Comparison of ENCODE assay signal across 14 cellular contexts in the genomic region with DNA sequence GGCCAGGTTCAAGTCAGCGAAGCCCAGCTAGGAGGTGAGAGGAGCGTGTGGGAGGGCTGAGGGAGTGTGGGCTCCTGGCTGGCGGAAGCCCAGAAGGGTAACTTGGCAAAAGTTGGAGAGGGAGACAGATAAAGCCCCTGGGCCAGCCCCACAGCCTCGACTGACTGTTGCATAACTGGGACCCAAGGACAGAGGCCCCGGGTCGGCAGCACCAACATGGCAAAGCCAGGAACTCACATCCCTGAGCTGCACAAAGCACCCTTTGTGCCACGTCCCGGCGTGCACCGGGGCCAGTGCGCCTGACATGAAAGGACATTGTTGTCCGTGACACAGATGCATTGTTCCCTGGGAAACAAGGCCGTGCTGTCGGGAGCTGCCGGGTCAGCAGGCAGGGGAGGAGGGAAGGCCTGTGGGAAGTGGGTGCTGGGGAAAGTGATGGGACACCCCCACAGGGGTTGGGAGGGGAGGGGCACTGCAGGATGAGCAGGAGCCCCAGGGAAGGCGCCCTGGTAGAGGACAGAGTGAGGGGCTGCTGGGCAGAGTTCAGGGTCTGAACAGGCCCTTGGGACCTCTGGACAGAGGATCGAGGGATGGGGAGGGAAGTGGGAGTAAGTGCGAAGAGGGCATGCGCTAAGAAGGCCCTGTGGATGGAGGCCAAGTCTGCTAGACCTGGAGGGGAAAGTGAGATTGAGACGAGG. TPM values are rescaled to one million over a fixed set of nuclear protein-coding genes. Genes with fewer than 3 reads are reported as not detected.
DNase-seq lines count a peak whose midpoint lies in the region; ATAC-seq, FAIRE-seq and TF ChIP-seq lines count a peak whose summit lies in the region.
"Had no signal": no experiment of that assay in that cellular context is flagged by ENCODE, and none has a peak within 500 bp of the region (broad histone marks: within the 10 kb centered on the region; RNA-seq: fewer than 3 reads in every experiment).

No MANE protein-coding gene starts in this region.

- no peak for TF ChIP-seq POLR2A in K562 (conservative IDR thresholded peaks at IDR 0.05)
- TF ChIP-seq POLR2A in stomach (IDR thresholded peaks at IDR 0.05): no peak

- H3K4me1 ChIP-seq in K562 (replicated peaks in 1 of 2; ENCODE audit: control insufficient read depth in 2 of 2, insufficient read depth in 2 of 2, low read length in 2 of 2): peaks cover 18 to 55% of the 10 kb centered on the region in 2 experiments
- peaks cover 41 to 82% (median 63%) of the 10 kb centered on the region in 4 donors for H3K4me1 ChIP-seq in stomach
- H3K4me1 ChIP-seq in PC-3 (ENCODE audit: insufficient read depth, low read length): peaks cover 17% of the 10 kb centered on the region

- H3K9ac ChIP-seq in K562 (ENCODE audit: insufficient read depth in 1 of 2, low read depth in 2 of 2, low read length in 2 of 2): peak overlapping the region in 1 of 2 experiments; percentile 68; a peak in 2 of 4 replicates
- no peak overlapping the region for H3K9ac ChIP-seq in PC-3 (ENCODE audit: low read length)
- H3K9ac ChIP-seq: KMS-11 had no signal

- 76% methylated on average over 19 of the region's 20 CpGs for WGBS in K562 (ENCODE audit: insufficient coverage, low coverage, missing lambda C conversion rate)
- 40 to 62% (median 51%) methylated on average over 20 of the region's 20 CpGs for WGBS in stomach, 5 donors

- H3K27me3 ChIP-seq in K562 (ENCODE audit: control insufficient read depth in 2 of 2, insufficient read depth in 2 of 2, low read length in 2 of 2) (no peaks in the 10 kb centered on the region), stomach (no peaks in the 10 kb centered on the region), PC-3 (ENCODE audit: low read length) (no peaks in the 10 kb centered on the region)
- H3K27me3 ChIP-seq: upper lobe of left lung had no signal

- H3K9me3 ChIP-seq in K562 (replicated peaks; ENCODE audit: control insufficient read depth, insufficient read depth, low read depth, low read length) (no peaks in the 10 kb centered on the region), stomach (no peaks in the 10 kb centered on the region), PC-3 (ENCODE audit: low read length) (no peaks in the 10 kb centered on the region)
- H3K9me3 ChIP-seq: mucosa of descending colon, upper lobe of left lung had no signal

- peak overlapping the region; percentile 65 for H3K27ac Mint-ChIP-seq in T-helper 1 cell treated with Interleukin-12 subunit alpha and Interleukin-12 subunit beta and Interleukin-4 antibody, amounts not matched to agents 30 μg/mL and 1 μg/mL, for 36 hours

- no peak for FAIRE-seq in K562 (lab: Jason Lieb, UNC)

- CTCF ChIA-PET in K562 (lab: Yijun Ruan, JAX; ENCODE audit: low intra/inter-chr PET ratio): no interaction called here
- CTCF ChIA-PET in PC-3 (lab: Charles Lee): no interaction called here

- no peaks in the 10 kb centered on the region for H3K9me3 Mint-ChIP-seq in T-helper 1 cell treated with Interleukin-12 subunit alpha and Interleukin-12 subunit beta and Interleukin-4 antibody, amounts not matched to agents 30 μg/mL and 1 μg/mL, for 36 hours

- H3K36me3 ChIP-seq in K562 (ENCODE audit: control insufficient read depth, insufficient read depth, low read length) (no peaks in the 10 kb centered on the region; the same call in 2 of the 3 replicates), stomach (peaks cover 1 to 55% (median 40%) of the 10 kb centered on the region in 4 donors), PC-3 (ENCODE audit: low read depth, low read length) (no peaks in the 10 kb centered on the region)

- H3K4me3 ChIP-seq in K562: no peak overlapping the region
- H3K4me3 ChIP-seq in stomach: no peak overlapping the region
- H3K4me3 ChIP-seq in PC-3 (ENCODE audit: low read length): no peak overlapping the region
- H3K4me3 ChIP-seq: mucosa of descending colon, upper lobe of left lung had no signal

- DNase-seq in T-helper 1 cell (no peak), K562 (ENCODE audit: extremely low read depth in 1 of 4, low spot score in 3 of 4) (no peak), hypothalamus (lab: John Stamatoyannopoulos, UW) (peak; percentile 34 to 98 (median 90)), stomach (no peak), PC-3 (no peak), NCI-H2171 treated with DMSO at 0.1 percent for 48 hours (lab: John Stamatoyannopoulos, UW) (no peak), NCI-H2107 treated with DMSO at 0.1 percent for 48 hours (lab: John Stamatoyannopoulos, UW; ENCODE audit: unreplicated experiment) (no peak)
- DNase-seq: aorta, NCI-H510A had no signal

- H3K79me2 ChIP-seq in K562 (ENCODE audit: control insufficient read depth, insufficient read depth, low read length) (peaks cover 21% of the 10 kb centered on the region; the same call in 2 of the 3 replicates), PC-3 (ENCODE audit: low read length) (peaks cover 23% of the 10 kb centered on the region)

- H3K27me3 Mint-ChIP-seq in T-helper 1 cell treated with Interleukin-12 subunit alpha and Interleukin-12 subunit beta and Interleukin-4 antibody, amounts not matched to agents 30 μg/mL and 1 μg/mL, for 36 hours (ENCODE audit: low read depth): no peaks in the 10 kb centered on the region

- TF ChIP-seq EP300 in K562 (IDR thresholded peaks at IDR 0.05; ENCODE audit: low read length) (no peak), stomach (IDR thresholded peaks at IDR 0.05) (no peak)

- no peaks in the 10 kb centered on the region for H3K9me1 ChIP-seq in K562 (ENCODE audit: control insufficient read depth, insufficient read depth, low read length)

- no peak overlapping the region for H3K4me3 Mint-ChIP-seq in T-helper 1 cell treated with Interleukin-12 subunit alpha and Interleukin-12 subunit beta and Interleukin-4 antibody, amounts not matched to agents 30 μg/mL and 1 μg/mL, for 36 hours

- H3K4me1 Mint-ChIP-seq in T-helper 1 cell treated with Interleukin-12 subunit alpha and Interleukin-12 subunit beta and Interleukin-4 antibody, amounts not matched to agents 30 μg/mL and 1 μg/mL, for 36 hours (ENCODE audit: low read depth): peaks cover 32% of the 10 kb centered on the region

- H3K4me2 ChIP-seq in K562 (ENCODE audit: insufficient read depth, low read length): no peak overlapping the region
- H3K4me2 ChIP-seq in PC-3 (ENCODE audit: low read length): no peak overlapping the region
- H3K4me2 ChIP-seq: KMS-11 had no signal

- POLR2A ChIA-PET in K562 (lab: Yijun Ruan, JAX) (interaction anchor here (0.5 to 0.6 kb wide), 4 partner anchors 10 to 890 kb away, joined by 3 to 4 read pairs (median 4); no protein-coding TSS in a partner anchor), PC-3 (lab: Charles Lee; ENCODE audit: unreplicated experiment) (no interaction called here)

- H3K9me2 ChIP-seq in PC-3 (replicated peaks; ENCODE audit: low read length): no peaks in the 10 kb centered on the region

- H2AFZ ChIP-seq in K562 (ENCODE audit: low read depth, low read length): no peak overlapping the region
- H2AFZ ChIP-seq in PC-3 (ENCODE audit: low read length): no peak overlapping the region

- no peak for TF ChIP-seq RAD21 in K562 (CRISPR knock-in tag; conservative IDR thresholded peaks at IDR 0.05 in 1 of 2, IDR thresholded peaks at IDR 0.05 in 1 of 2)

- peaks cover 9% of the 10 kb centered on the region; the same call in 1 of the 2 replicates for H4K20me1 ChIP-seq in K562 (replicated peaks; ENCODE audit: control insufficient read depth, insufficient read depth, low read length)
- no peaks in the 10 kb centered on the region for H4K20me1 ChIP-seq in PC-3 (ENCODE audit: low read length)

- ATAC-seq in K562 (no peak), PC-3 (no peak)
- ATAC-seq: mucosa of descending colon had no signal

- no peak overlapping the region for H3K27ac ChIP-seq in K562 (ENCODE audit: extremely low read depth, low read depth, low read length)
- H3K27ac ChIP-seq in stomach: peak overlapping the region in 4 of 5 donors; percentile 41 to 57 (median 49)
- no peak overlapping the region for H3K27ac ChIP-seq in PC-3 (ENCODE audit: low read length)
- H3K27ac ChIP-seq: 22Rv1, KMS-11, upper lobe of left lung had no signal

- TF ChIP-seq CTCF in K562 (IDR thresholded peaks at IDR 0.05 in 2 of 3, conservative IDR thresholded peaks at IDR 0.05 in 1 of 3; ENCODE audit: insufficient read depth in 2 of 3, low read depth in 1 of 3, low read length in 3 of 3) (no peak), stomach (IDR thresholded peaks at IDR 0.05) (no peak), PC-3 (conservative IDR thresholded peaks at IDR 0.05; ENCODE audit: low read depth, low read length) (no peak)

- H3K36me3 Mint-ChIP-seq in T-helper 1 cell treated with Interleukin-12 subunit alpha and Interleukin-12 subunit beta and Interleukin-4 antibody, amounts not matched to agents 30 μg/mL and 1 μg/mL, for 36 hours (ENCODE audit: low read depth): peaks cover 23% of the 10 kb centered on the region

- in situ Hi-C loops in K562 (cut with MboI): no loop called here

- intact Hi-C loops in K562 (cut with micrococcal nuclease): no loop called here
- intact Hi-C loops in stomach (cut with DNase I; ENCODE audit: low total_unique reads): no loop called here
- intact Hi-C loops in PC-3 (cut with micrococcal nuclease): no loop called here

- no peaks in the 10 kb centered on the region for H3F3A ChIP-seq in PC-3 (ENCODE audit: low read length, unreplicated experiment)

- no TSS peak for BruUV-seq in K562 (replicated peaks; lab: Mats Ljungman, UMichigan)
- BruUV-seq in PC-3 (replicated peaks; lab: Mats Ljungman, UMichigan): no TSS peak

RNA-seq across cellular contexts. Expression of a gene that starts 13.0 kb away (rescaled TPM):
- total RNA-seq in K562 (2011; cell fraction: chromatin; rRNA removed; ENCODE audit: low replicate concordance): 99.6 and 215 TPM in 2 replicates
- total RNA-seq in K562 (2011; cell fraction: nucleolus; rRNA removed): 168 and 199 TPM in 2 replicates
- 195 and 215 TPM in 2 replicates for total RNA-seq in K562 (2011; cell fraction: nucleoplasm; rRNA removed)
- 56.6 and 88.7 TPM in 2 replicates for total RNA-seq in K562 (2014; rRNA removed)
- total RNA-seq in K562 (2014; rRNA removed; fragmentation: Illumina TruSeq; extraction: Trizol): 48.1 and 53.8 TPM in 2 replicates
- 71.1 and 73.4 TPM in 2 replicates for total RNA-seq in K562 (2015; rRNA removed; fragmentation: Illumina TruSeq; extraction: Trizol)
- 95.3 and 102 TPM in 2 replicates for total RNA-seq in K562 (2021)
- polyA plus RNA-seq in K562 (2011; rRNA removed): 93.8 and 101 TPM in 2 replicates
- 131 and 200 TPM in 2 replicates for polyA plus RNA-seq in K562 (2011; cell fraction: cytosol; rRNA removed)
- 142 and 205 TPM in 2 replicates for polyA plus RNA-seq in K562 (2011; cell fraction: nucleus; rRNA removed)
- polyA plus RNA-seq in K562 (2012): 83.9 and 86.2 TPM in 2 replicates
- 126 and 142 TPM in 2 replicates for polyA plus RNA-seq in K562 (2014; fragmentation: Illumina TruSeq; extraction: Trizol)
- polyA plus RNA-seq in K562 (2014; fragmentation: Nextera tagmentation; extraction: Ambion mirVana): 10 to 100 TPM; 43.5 to 69.3 TPM
- 104 and 107 TPM in 2 replicates for polyA plus RNA-seq in K562 (2014; rRNA removed)
- polyA minus RNA-seq in K562 (2011; rRNA and poly(A)+ RNA removed): 54.4 and 75.4 TPM in 2 replicates
- 56.3 and 59.9 TPM in 2 replicates for polyA minus RNA-seq in K562 (2011; cell fraction: cytosol; rRNA and poly(A)+ RNA removed)
- 64.1 and 85.1 TPM in 2 replicates for polyA minus RNA-seq in K562 (2011; cell fraction: nucleus; rRNA and poly(A)+ RNA removed)
- 10 to 100 TPM in 4 of 5 donors, 1 to 10 TPM in 1; 1.7 to 98.2 (median 55.4) TPM for total RNA-seq in stomach
- polyA plus RNA-seq in stomach: 10 to 100 TPM; 27.0 to 38.0 (median 32.5) TPM
- 32.0 and 33.0 TPM in 2 replicates for total RNA-seq in PC-3 (2014; rRNA removed)

RNA-seq across cellular contexts. Expression of a gene that starts 20.1 kb away (rescaled TPM):
- 4.2 and 9.4 TPM in 2 replicates for total RNA-seq in K562 (2011; cell fraction: chromatin; rRNA removed; ENCODE audit: low replicate concordance)
- total RNA-seq in K562 (2011; cell fraction: nucleolus; rRNA removed): 7.7 and 10.1 TPM in 2 replicates
- 4.3 and 4.5 TPM in 2 replicates for total RNA-seq in K562 (2011; cell fraction: nucleoplasm; rRNA removed)
- 2.5 and 3.1 TPM in 2 replicates for total RNA-seq in K562 (2014; rRNA removed)
- 0.80 and 1.2 TPM in 2 replicates for total RNA-seq in K562 (2014; rRNA removed; fragmentation: Illumina TruSeq; extraction: Trizol)
- total RNA-seq in K562 (2015; rRNA removed; fragmentation: Illumina TruSeq; extraction: Trizol): 0.58 and 1.3 TPM in 2 replicates
- 3.0 and 3.7 TPM in 2 replicates for total RNA-seq in K562 (2021)
- 1.2 and 1.6 TPM in 2 replicates for polyA plus RNA-seq in K562 (2011; rRNA removed)
- 1.8 and 2.2 TPM in 2 replicates for polyA plus RNA-seq in K562 (2011; cell fraction: cytosol; rRNA removed)
- 12.7 and 14.3 TPM in 2 replicates for polyA plus RNA-seq in K562 (2011; cell fraction: nucleus; rRNA removed)
- 1.7 and 5.0 TPM in 2 replicates for polyA plus RNA-seq in K562 (2012)
- polyA plus RNA-seq in K562 (2014; fragmentation: Illumina TruSeq; extraction: Trizol): 0.82 and 1.2 TPM in 2 replicates
- under 1 TPM; 0.18 to 0.41 TPM for polyA plus RNA-seq in K562 (2014; fragmentation: Nextera tagmentation; extraction: Ambion mirVana)
- 4.3 and 4.8 TPM in 2 replicates for polyA plus RNA-seq in K562 (2014; rRNA removed)
- 0.75 TPM in 1 of 2 replicates, not detected in the other for polyA minus RNA-seq in K562 (2011; rRNA and poly(A)+ RNA removed)
- 3.0 TPM in 1 of 2 replicates, not detected in the other for polyA minus RNA-seq in K562 (2011; cell fraction: cytosol; rRNA and poly(A)+ RNA removed)
- polyA minus RNA-seq in K562 (2011; cell fraction: nucleus; rRNA and poly(A)+ RNA removed): 2.6 TPM in 2 replicates
- 10 to 100 TPM in 3 of 5 donors, under 1 TPM in 1, not detected in 1; 0.55 to 98.0 (median 19.1) TPM for total RNA-seq in stomach
- 1 to 10 TPM in 2 of 3 donors, under 1 TPM in 1; 0.50 to 3.3 (median 2.3) TPM for polyA plus RNA-seq in stomach
- total RNA-seq in PC-3 (2014; rRNA removed): 5.1 and 5.4 TPM in 2 replicates

RNA-seq across cellular contexts. Expression of a gene that starts 30.1 kb away (rescaled TPM):
- 18.1 and 34.4 TPM in 2 replicates for total RNA-seq in K562 (2011; cell fraction: chromatin; rRNA removed; ENCODE audit: low replicate concordance)
- total RNA-seq in K562 (2011; cell fraction: nucleolus; rRNA removed): 13.4 and 13.5 TPM in 2 replicates
- total RNA-seq in K562 (2011; cell fraction: nucleoplasm; rRNA removed): 17.2 and 24.7 TPM in 2 replicates
- total RNA-seq in K562 (2014; rRNA removed) (2.1 and 4.5 TPM in 2 replicates), K562 (2014; rRNA removed; fragmentation: Illumina TruSeq; extraction: Trizol) (1.6 and 2.3 TPM in 2 replicates), K562 (2015; rRNA removed; fragmentation: Illumina TruSeq; extraction: Trizol) (2.8 and 4.1 TPM in 2 replicates), K562 (2021) (11.2 and 16.7 TPM in 2 replicates), stomach (100 to 1,000 TPM in 2 of 5 donors, 10 to 100 TPM in 3; 26.3 to 406 (median 83.4) TPM), PC-3 (2014; rRNA removed) (10.8 and 26.1 TPM in 2 replicates)
- polyA plus RNA-seq in K562 (2011; rRNA removed) (4.4 and 7.7 TPM in 2 replicates), K562 (2014; fragmentation: Illumina TruSeq; extraction: Trizol) (5.6 and 9.1 TPM in 2 replicates), K562 (2014; fragmentation: Nextera tagmentation; extraction: Ambion mirVana) (under 1 TPM; 0.17 to 0.25 TPM), K562 (2014; rRNA removed) (3.6 and 6.6 TPM in 2 replicates), stomach (100 to 1,000 TPM in 1 of 3 donors, 10 to 100 TPM in 2; 24.4 to 118 (median 38.5) TPM)
- polyA plus RNA-seq in K562 (2011; cell fraction: cytosol; rRNA removed): 8.2 and 9.0 TPM in 2 replicates
- polyA plus RNA-seq in K562 (2011; cell fraction: nucleus; rRNA removed): 16.1 and 16.7 TPM in 2 replicates
- polyA plus RNA-seq in K562 (2012): 13.8 and 19.2 TPM in 2 replicates
- 2.1 and 2.7 TPM in 2 replicates for polyA minus RNA-seq in K562 (2011; rRNA and poly(A)+ RNA removed)
- polyA minus RNA-seq in K562 (2011; cell fraction: cytosol; rRNA and poly(A)+ RNA removed): 3.5 and 5.9 TPM in 2 replicates
- 4.8 and 8.4 TPM in 2 replicates for polyA minus RNA-seq in K562 (2011; cell fraction: nucleus; rRNA and poly(A)+ RNA removed)

RNA-seq across cellular contexts. Expression of a gene that starts 33.8 kb away (rescaled TPM):
- 24.9 and 89.8 TPM in 2 replicates for total RNA-seq in K562 (2011; cell fraction: chromatin; rRNA removed; ENCODE audit: low replicate concordance)
- 90.4 and 100 TPM in 2 replicates for total RNA-seq in K562 (2011; cell fraction: nucleolus; rRNA removed)
- 52.6 and 55.0 TPM in 2 replicates for total RNA-seq in K562 (2011; cell fraction: nucleoplasm; rRNA removed)
- total RNA-seq in K562 (2014; rRNA removed): 25.5 and 47.2 TPM in 2 replicates
- total RNA-seq in K562 (2014; rRNA removed; fragmentation: Illumina TruSeq; extraction: Trizol): 2.8 and 6.6 TPM in 2 replicates
- total RNA-seq in K562 (2015; rRNA removed; fragmentation: Illumina TruSeq; extraction: Trizol): 17.2 and 19.0 TPM in 2 replicates
- total RNA-seq in K562 (2021): 43.1 and 47.1 TPM in 2 replicates
- polyA plus RNA-seq in K562 (2011; rRNA removed): 14.0 and 19.4 TPM in 2 replicates
- 30.0 and 73.0 TPM in 2 replicates for polyA plus RNA-seq in K562 (2011; cell fraction: cytosol; rRNA removed)
- polyA plus RNA-seq in K562 (2011; cell fraction: nucleus; rRNA removed): 34.4 and 63.8 TPM in 2 replicates
- polyA plus RNA-seq in K562 (2012): 26.5 and 52.2 TPM in 2 replicates
- polyA plus RNA-seq in K562 (2014; fragmentation: Illumina TruSeq; extraction: Trizol): 15.4 and 34.0 TPM in 2 replicates
- polyA plus RNA-seq in K562 (2014; fragmentation: Nextera tagmentation; extraction: Ambion mirVana): 1 to 10 TPM; 2.6 to 3.4 TPM
- 26.0 and 42.6 TPM in 2 replicates for polyA plus RNA-seq in K562 (2014; rRNA removed)
- 7.5 and 10.6 TPM in 2 replicates for polyA minus RNA-seq in K562 (2011; rRNA and poly(A)+ RNA removed)
- polyA minus RNA-seq in K562 (2011; cell fraction: cytosol; rRNA and poly(A)+ RNA removed): 30.9 and 50.2 TPM in 2 replicates
- 24.7 and 25.8 TPM in 2 replicates for polyA minus RNA-seq in K562 (2011; cell fraction: nucleus; rRNA and poly(A)+ RNA removed)
- 10 to 100 TPM in 3 of 5 donors, 1 to 10 TPM in 2; 3.7 to 33.6 (median 14.5) TPM for total RNA-seq in stomach
- polyA plus RNA-seq in stomach: 10 to 100 TPM; 10.5 to 14.2 (median 11.8) TPM
- 26.9 and 27.8 TPM in 2 replicates for total RNA-seq in PC-3 (2014; rRNA removed)

RNA-seq across cellular contexts. Expression of a gene that starts 51.3 kb away (rescaled TPM):
- total RNA-seq in K562 (2011; cell fraction: chromatin; rRNA removed; ENCODE audit: low replicate concordance): 18.9 and 41.8 TPM in 2 replicates
- 25.3 and 31.9 TPM in 2 replicates for total RNA-seq in K562 (2011; cell fraction: nucleolus; rRNA removed)
- 19.5 and 22.4 TPM in 2 replicates for total RNA-seq in K562 (2011; cell fraction: nucleoplasm; rRNA removed)
- 13.0 and 16.0 TPM in 2 replicates for total RNA-seq in K562 (2014; rRNA removed)
- total RNA-seq in K562 (2014; rRNA removed; fragmentation: Illumina TruSeq; extraction: Trizol): 6.4 and 8.2 TPM in 2 replicates
- total RNA-seq in K562 (2015; rRNA removed; fragmentation: Illumina TruSeq; extraction: Trizol): 16.8 and 17.0 TPM in 2 replicates
- total RNA-seq in K562 (2021): 17.3 and 18.7 TPM in 2 replicates
- polyA plus RNA-seq in K562 (2011; rRNA removed): 23.0 and 23.7 TPM in 2 replicates
- polyA plus RNA-seq in K562 (2011; cell fraction: cytosol; rRNA removed): 30.5 and 46.9 TPM in 2 replicates
- polyA plus RNA-seq in K562 (2011; cell fraction: nucleus; rRNA removed): 51.3 and 78.0 TPM in 2 replicates
- polyA plus RNA-seq in K562 (2012): 13.2 and 13.7 TPM in 2 replicates
- polyA plus RNA-seq in K562 (2014; fragmentation: Illumina TruSeq; extraction: Trizol): 14.5 and 15.6 TPM in 2 replicates
- polyA plus RNA-seq in K562 (2014; fragmentation: Nextera tagmentation; extraction: Ambion mirVana): under 1 TPM; 0.13 to 0.20 TPM
- 16.4 and 19.0 TPM in 2 replicates for polyA plus RNA-seq in K562 (2014; rRNA removed)
- 5.5 and 6.3 TPM in 2 replicates for polyA minus RNA-seq in K562 (2011; rRNA and poly(A)+ RNA removed)
- 3.5 and 5.2 TPM in 2 replicates for polyA minus RNA-seq in K562 (2011; cell fraction: cytosol; rRNA and poly(A)+ RNA removed)
- 10.4 and 11.2 TPM in 2 replicates for polyA minus RNA-seq in K562 (2011; cell fraction: nucleus; rRNA and poly(A)+ RNA removed)
- total RNA-seq in stomach: 100 to 1,000 TPM in 2 of 5 donors, 10 to 100 TPM in 3; 18.0 to 145 (median 92.4) TPM
- polyA plus RNA-seq in stomach: 10 to 100 TPM; 32.8 to 63.8 (median 42.2) TPM
- total RNA-seq in PC-3 (2014; rRNA removed): 8.5 and 14.5 TPM in 2 replicates

Comparison
In these comparisons a context has a peak if more than half of its experiments do, and no peak if none do; other contexts are left out.
1. DNase-seq: peak in hypothalamus (51 of 51); none in T-helper 1 cell (0 of 5), K562 (0 of 4), stomach (single experiment), PC-3 (single experiment), NCI-H2171 treated with DMSO at 0.1 percent for 48 hours (single experiment) and NCI-H2107 treated with DMSO at 0.1 percent for 48 hours (single experiment).
2. H3K27ac ChIP-seq: peak in stomach (4 of 5); none in K562 (single experiment) and PC-3 (single experiment).